Comparison of ENCODE assay signal across 14 cellular contexts in genomic region chr13:48448285-48448962, GRCh38. TPM values are rescaled to one million over a fixed set of nuclear protein-coding genes. Genes with fewer than 3 reads are reported as not detected.
DNase-seq lines count a peak whose midpoint lies in the region; ATAC-seq and TF ChIP-seq lines count a peak whose summit lies in the region.
"Had no signal": no experiment of that assay in that cellular context is flagged by ENCODE, and none has a peak within 500 bp of the region (broad histone marks: within the 10 kb centered on the region; RNA-seq: fewer than 3 reads in every experiment).

No MANE protein-coding gene starts in this region.

- H3K9me2 ChIP-seq in SU-DHL-6 (replicated peaks; ENCODE audit: insufficient read depth, low read length): no peaks in the 10 kb centered on the region

- H3K36me3 ChIP-seq in heart right ventricle (peaks cover 0 to 7% (median 4%) of the 10 kb centered on the region in 9 donors), SU-DHL-6 (ENCODE audit: low read length) (peaks cover 11% of the 10 kb centered on the region), left lung (peaks cover 0 to 1% of the 10 kb centered on the region in 2 donors), vagina (no peaks in the 10 kb centered on the region)

- H3K4me3 ChIP-seq in heart right ventricle (peak overlapping the region in 5 of 10 donors; percentile 5 to 21 (median 7)), SU-DHL-6 (ENCODE audit: insufficient read depth, low read length, poor library complexity, severe bottlenecking) (no peak overlapping the region), left lung (peak overlapping the region in 1 of 2 donors; percentile 5), vagina (peak overlapping the region in 1 of 2 donors; percentile 2)
- H3K4me3 ChIP-seq: BLaER1, gastroesophageal sphincter had no signal

- H2AFZ ChIP-seq in SU-DHL-6 (ENCODE audit: low read depth, low read length, severe bottlenecking): no peak overlapping the region

- peaks cover 0 to 23% (median 13%) of the 10 kb centered on the region in 11 donors for H3K9me3 ChIP-seq in heart right ventricle
- H3K9me3 ChIP-seq in SU-DHL-6 (ENCODE audit: insufficient read depth, low read length): 0 out of 2 replicates have a peak, but pooled peaks cover 5% of the 10 kb centered on the region
- peaks cover 0 to 13% of the 10 kb centered on the region in 2 donors for H3K9me3 ChIP-seq in left lung
- H3K9me3 ChIP-seq in vagina: peaks cover 8% of the 10 kb centered on the region

- whole genome bisulfite sequencing in heart right ventricle, 2 donors: 79 to 85% methylated on average over 3 of the region's 3 CpGs

- H3K4me1 ChIP-seq in heart right ventricle: peaks cover 0 to 50% (median 12%) of the 10 kb centered on the region in 9 donors
- peaks cover 15 to 45% of the 10 kb centered on the region in 2 donors for H3K4me1 ChIP-seq in left lung
- peaks cover 31% of the 10 kb centered on the region for H3K4me1 ChIP-seq in vagina
- H3K4me1 ChIP-seq: BLaER1, gastroesophageal sphincter had no signal

- intact Hi-C loops in heart right ventricle (cut with DNase I): loop anchor here in 2 of 10 donors (5.0 to 10.0 kb wide), 2 partner anchors 44 to 56 kb away; no protein-coding TSS in a partner anchor
- intact Hi-C loops in left ventricle myocardium superior (cut with micrococcal nuclease): no loop called here
- intact Hi-C loops in left lung (cut with DNase I): no loop called here
- intact Hi-C loops in vagina (cut with DNase I): no loop called here

- DNase-seq in heart right ventricle (no peak), left ventricle myocardium superior (no peak), left lung (no peak), vagina (ENCODE audit: extremely low spot score in 2 of 2) (no peak), G401 (ENCODE audit: low spot score) (no peak), GF-D8 (lab: John Stamatoyannopoulos, UW) (no peak)
- DNase-seq: activated CD4-positive, CD25-positive, alpha-beta regulatory T cell; activated naive CD4-positive, alpha-beta T cell treated with anti-CD3 and anti-CD28 coated beads for 36 hours; H9 had no signal

- in situ Hi-C loops in G401 (cut with HindIII; ENCODE audit: low sequenced_read_pairs): no loop called here

- H4K20me1 ChIP-seq in SU-DHL-6 (ENCODE audit: low read depth, low read length): no peaks in the 10 kb centered on the region
- H4K20me1 ChIP-seq: BLaER1 had no signal

- H3K27ac ChIP-seq in heart right ventricle: peak overlapping the region in 7 of 10 donors; percentile 7 to 69 (median 30)
- H3K27ac ChIP-seq in SU-DHL-6 (ENCODE audit: low read depth, low read length): 0 out of 2 replicates have a peak overlapping the region, but pooled peaks have one; percentile 7
- peak overlapping the region; percentile 33 to 71 for H3K27ac ChIP-seq in left lung
- peak overlapping the region; percentile 78 for H3K27ac ChIP-seq in vagina
- H3K27ac ChIP-seq: BLaER1, gastroesophageal sphincter had no signal

- TF ChIP-seq POLR2A in vagina (IDR thresholded peaks at IDR 0.05): no peak

- H3K27me3 ChIP-seq in heart right ventricle (no peaks in the 10 kb centered on the region), SU-DHL-6 (ENCODE audit: low read length) (no peaks in the 10 kb centered on the region), left lung (no peaks in the 10 kb centered on the region), vagina (no peaks in the 10 kb centered on the region)
- H3K27me3 ChIP-seq: BLaER1, gastroesophageal sphincter had no signal

- ATAC-seq in heart right ventricle (no peak), left ventricle myocardium superior (no peak), left lung (peak; percentile 56), HG03432 (IDR thresholded peaks at IDR 0.05; ENCODE audit: unreplicated experiment) (no peak)
- ATAC-seq: gastroesophageal sphincter, Right ventricle myocardium inferior had no signal

- TF ChIP-seq CTCF in heart right ventricle (IDR thresholded peaks at IDR 0.05): no peak
- TF ChIP-seq CTCF in SU-DHL-6 (IDR thresholded peaks at IDR 0.05; ENCODE audit: insufficient read depth, low read length, poor library complexity, severe bottlenecking): no peak
- no peak for TF ChIP-seq CTCF in left lung (IDR thresholded peaks at IDR 0.05)
- no peak for TF ChIP-seq CTCF in vagina (IDR thresholded peaks at IDR 0.05)

- H3F3A ChIP-seq in SU-DHL-6 (ENCODE audit: insufficient read depth): peaks cover 4% of the 10 kb centered on the region; the same call in 1 of the 2 replicates

- no peak overlapping the region for H3K9ac ChIP-seq in SU-DHL-6 (ENCODE audit: low read length)
- H3K9ac ChIP-seq: BLaER1 had no signal

- peaks cover 17% of the 10 kb centered on the region for H3K79me2 ChIP-seq in SU-DHL-6 (ENCODE audit: insufficient read depth, low read length)

- H3K4me2 ChIP-seq in SU-DHL-6 (ENCODE audit: low read depth, low read length, poor library complexity, severe bottlenecking): no peak overlapping the region
- H3K4me2 ChIP-seq: BLaER1 had no signal

RNA-seq across cellular contexts. Expression of gene LPAR6, which starts 35.5 kb away (rescaled TPM):
- total RNA-seq in heart right ventricle: 10 to 100 TPM in 7 of 10 donors, 1 to 10 TPM in 3; 5.0 to 28.7 (median 12.1) TPM
- 10 to 100 TPM; 10.6 to 45.1 TPM for polyA plus RNA-seq in heart right ventricle
- total RNA-seq in left ventricle myocardium superior: 13.2 TPM
- 10 to 100 TPM; 20.6 to 22.9 TPM for total RNA-seq in left lung
- 43.2 TPM for total RNA-seq in vagina
- not detected in 2 replicates for total RNA-seq in G401 (2014; rRNA removed; shearing (Covaris generic))

Comparison
In these comparisons a context has a peak if more than half of its experiments do, and no peak if none do; other contexts are left out.
1. H3K27ac ChIP-seq: peak in every context shown above with its lines; median percentile 78 in vagina; 52 in left lung; 30 in heart right ventricle; 7 in SU-DHL-6.